ENCODE assay signal across 1 cellular context in the genomic region with DNA sequence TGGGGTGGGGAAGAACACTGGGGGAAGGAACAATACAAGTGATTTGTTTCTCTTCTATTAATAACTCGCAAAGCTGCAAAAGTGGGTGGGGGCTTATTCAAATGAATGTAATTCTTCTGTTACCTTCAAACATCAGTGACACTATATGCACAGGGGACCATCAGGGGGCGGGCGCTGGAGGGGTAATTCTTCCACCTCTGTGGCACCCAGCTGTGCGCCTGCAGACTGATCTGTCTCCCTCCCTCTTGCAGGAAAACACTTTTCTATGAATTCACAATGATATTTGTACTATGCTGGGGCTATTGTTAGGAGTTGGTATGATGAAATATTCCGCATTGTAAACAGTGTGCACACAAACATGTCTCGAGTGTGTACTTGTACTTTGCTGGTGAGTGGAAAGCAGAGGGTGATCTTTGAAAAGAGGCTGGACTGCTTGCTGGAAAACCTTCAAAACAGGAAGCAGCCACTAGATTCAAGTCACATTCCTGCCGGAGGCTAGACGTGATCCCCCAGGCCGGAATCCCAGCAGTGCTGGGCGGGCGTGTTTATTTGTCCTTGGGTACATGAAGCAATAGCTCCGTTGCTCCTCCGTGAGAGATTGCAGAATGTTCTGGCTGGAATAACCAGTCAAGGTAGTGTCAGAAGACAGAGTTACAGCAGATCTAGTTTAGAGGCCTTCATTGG.
TF ChIP-seq lines count a peak whose summit lies in the region.

No MANE protein-coding gene starts in this region.

TF ChIP-seq in H1, 55 proteins besides CTCF, POLR2A, EP300 and RAD21 (continued from another document):
- TF ChIP-seq CBX8 (IDR thresholded peaks at IDR 0.05; ENCODE audit: borderline replicate concordance, low read depth, low read length) (no peak), JUN (IDR thresholded peaks at IDR 0.05; ENCODE audit: low read depth, low read length) (no peak)
